In genomic region chr5:77628840-77629552, GRCh38 we compare ENCODE assay signal across 11 cellular contexts. TPM values are rescaled to one million over a fixed set of nuclear protein-coding genes. Genes with fewer than 3 reads are reported as not detected.
A peak's percentile ranks its signal among the peaks of the same experiment; 100 is the strongest.
DNase-seq lines count a peak whose midpoint lies in the region; ATAC-seq and TF ChIP-seq lines count a peak whose summit lies in the region.
"Had no signal": no experiment of that assay in that cellular context is flagged by ENCODE, and none has a peak within 500 bp of the region (broad histone marks: within the 10 kb centered on the region; RNA-seq: fewer than 3 reads in every experiment).

No MANE protein-coding gene starts in this region.

- no peak for TF ChIP-seq POLR2A in transverse colon (IDR thresholded peaks at IDR 0.05)

- H3K4me1 Mint-ChIP-seq in activated T-helper 17 cell treated with anti-CD3 and anti-CD28 coated beads, Interleukin-2, amount 50 U/mL, for 72 hours: peaks cover 25% of the 10 kb centered on the region
- H3K4me1 Mint-ChIP-seq in naive thymus-derived CD4-positive, alpha-beta T cell: peaks cover 16 to 33% (median 25%) of the 10 kb centered on the region in 7 donors

- peaks cover 99% of the 10 kb centered on the region for H3K27me3 ChIP-seq in HUES6 (ENCODE audit: control insufficient read depth, insufficient read depth, low read length)
- peaks cover 15 to 61% of the 10 kb centered on the region in 2 donors for H3K27me3 ChIP-seq in naive thymus-derived CD4-positive, alpha-beta T cell (ENCODE audit: control insufficient read depth in 2 of 2, insufficient read depth in 2 of 2, low read length in 2 of 2)
- peaks cover 100% of the 10 kb centered on the region for H3K27me3 ChIP-seq in transverse colon

- no peaks in the 10 kb centered on the region for H3K9me3 ChIP-seq in HUES6 (ENCODE audit: control insufficient read depth, insufficient read depth, low read depth, low read length)
- H3K9me3 ChIP-seq in naive thymus-derived CD4-positive, alpha-beta T cell (ENCODE audit: control insufficient read depth in 2 of 3, low read length in 3 of 3): peaks cover 0 to 17% (median 0%) of the 10 kb centered on the region in 3 experiments
- H3K9me3 ChIP-seq in transverse colon: no peaks in the 10 kb centered on the region

- DNase-seq in DMS114 treated with DMSO at 0.1 percent for 48 hours (lab: John Stamatoyannopoulos, UW; ENCODE audit: unreplicated experiment): peak; percentile 38
- no peak for DNase-seq in naive thymus-derived CD4-positive, alpha-beta T cell
- no peak for DNase-seq in transverse colon
- DNase-seq in LoVo (ENCODE audit: low spot score): no peak
- no peak for DNase-seq in GOT3 (lab: John Stamatoyannopoulos, UW)
- DNase-seq: effector memory CD4-positive, alpha-beta T cell; HFFc6 had no signal

- in situ Hi-C loops in transverse colon (cut with MboI; ENCODE audit: low pct_ligation_motif_present in 1 of 4, low pct_unique_long_range_greater_than_20kb in 1 of 4, low sequenced_read_pairs in 3 of 4): loop anchor here in 1 of 4 donors (25.0 kb wide), 1 partner anchor 383 kb away; no protein-coding TSS in a partner anchor

- CTCF ChIA-PET in naive thymus-derived CD4-positive, alpha-beta T cell (lab: Charles Lee): no interaction called here

- no peak overlapping the region for H3K27ac Mint-ChIP-seq in activated T-helper 17 cell treated with anti-CD3 and anti-CD28 coated beads, Interleukin-2, amount 50 U/mL, for 72 hours
- H3K27ac Mint-ChIP-seq in naive thymus-derived CD4-positive, alpha-beta T cell: peak overlapping the region in 4 of 9 donors; percentile 47 to 81 (median 61)
- H3K27ac Mint-ChIP-seq: HFFc6 had no signal

- H3K9ac ChIP-seq in HUES6 (ENCODE audit: low read length): no peak overlapping the region

- H3K9me3 Mint-ChIP-seq in activated T-helper 17 cell treated with anti-CD3 and anti-CD28 coated beads, Interleukin-2, amount 50 U/mL, for 72 hours: peaks cover 11% of the 10 kb centered on the region
- peaks cover 0 to 70% (median 25%) of the 10 kb centered on the region in 11 donors for H3K9me3 Mint-ChIP-seq in naive thymus-derived CD4-positive, alpha-beta T cell
- H3K9me3 Mint-ChIP-seq: HFFc6 had no signal

- H3K4me3 ChIP-seq in HUES6 (ENCODE audit: low read depth, low read length) (peak overlapping the region; percentile 69), transverse colon (peak overlapping the region in 1 of 4 donors; percentile 59)
- H3K4me3 ChIP-seq in naive thymus-derived CD4-positive, alpha-beta T cell (ENCODE audit: low read length): no peak overlapping the region

- H3K4me1 ChIP-seq in HUES6 (ENCODE audit: control insufficient read depth, insufficient read depth, low read length) (peaks cover 27% of the 10 kb centered on the region), transverse colon (peaks cover 7 to 29% (median 20%) of the 10 kb centered on the region in 4 donors)
- peaks cover 0 to 8% of the 10 kb centered on the region in 2 donors for H3K4me1 ChIP-seq in naive thymus-derived CD4-positive, alpha-beta T cell (ENCODE audit: control insufficient read depth in 2 of 2, insufficient read depth in 2 of 2, low read length in 2 of 2)

- POLR2A ChIA-PET in naive thymus-derived CD4-positive, alpha-beta T cell (lab: Charles Lee): no interaction called here

- H3K36me3 Mint-ChIP-seq in activated T-helper 17 cell treated with anti-CD3 and anti-CD28 coated beads, Interleukin-2, amount 50 U/mL, for 72 hours (ENCODE audit: low read depth): peaks cover 27% of the 10 kb centered on the region
- peaks cover 3 to 14% (median 6%) of the 10 kb centered on the region in 5 donors for H3K36me3 Mint-ChIP-seq in naive thymus-derived CD4-positive, alpha-beta T cell

- no peak for TF ChIP-seq EP300 in transverse colon (IDR thresholded peaks at IDR 0.05; ENCODE audit: low read depth)

- H3K27me3 Mint-ChIP-seq in activated T-helper 17 cell treated with anti-CD3 and anti-CD28 coated beads, Interleukin-2, amount 50 U/mL, for 72 hours: peaks cover 69% of the 10 kb centered on the region
- peaks cover 75 to 88% (median 83%) of the 10 kb centered on the region in 5 donors for H3K27me3 Mint-ChIP-seq in naive thymus-derived CD4-positive, alpha-beta T cell

- no peak for ATAC-seq in activated T-helper 17 cell treated with anti-CD3 and anti-CD28 coated beads, Interleukin-2, amount 50 U/mL, for 72 hours (replicated peaks)
- ATAC-seq in naive thymus-derived CD4-positive, alpha-beta T cell: no peak
- no peak for ATAC-seq in HG02571 (IDR thresholded peaks at IDR 0.05; ENCODE audit: unreplicated experiment)

- H3K27ac ChIP-seq in HUES6 (ENCODE audit: low read depth, low read length) (no peak overlapping the region), transverse colon (no peak overlapping the region)
- H3K27ac ChIP-seq in naive thymus-derived CD4-positive, alpha-beta T cell (ENCODE audit: low read depth, low read length): no peak overlapping the region

- WGBS in transverse colon (ENCODE audit: low coverage in 1 of 2), 2 donors: 13 to 18% methylated on average over 13 of the region's 13 CpGs

- TF ChIP-seq CTCF in transverse colon (IDR thresholded peaks at IDR 0.05): no peak

- intact Hi-C loops in naive thymus-derived CD4-positive, alpha-beta T cell (cut with micrococcal nuclease): loop anchor here in 1 of 2 donors (5.0 kb wide), 1 partner anchor 148 kb away; the partner anchor contains the start of gene TBCA
- intact Hi-C loops in transverse colon (cut with DNase I; ENCODE audit: low total_unique reads): no loop called here

- peak overlapping the region; percentile 67 for H3K4me3 Mint-ChIP-seq in activated T-helper 17 cell treated with anti-CD3 and anti-CD28 coated beads, Interleukin-2, amount 50 U/mL, for 72 hours
- peak overlapping the region; percentile 63 to 86 (median 82) for H3K4me3 Mint-ChIP-seq in naive thymus-derived CD4-positive, alpha-beta T cell
- H3K4me3 Mint-ChIP-seq: HFFc6 had no signal

- H3K36me3 ChIP-seq in HUES6 (ENCODE audit: control insufficient read depth, insufficient read depth, low read length) (no peaks in the 10 kb centered on the region), transverse colon (no peaks in the 10 kb centered on the region)
- no peaks in the 10 kb centered on the region for H3K36me3 ChIP-seq in naive thymus-derived CD4-positive, alpha-beta T cell (ENCODE audit: control insufficient read depth in 2 of 3, insufficient read depth in 3 of 3, low read length in 3 of 3)

RNA-seq across cellular contexts. Expression of gene OTP, which starts 9.5 kb away (rescaled TPM):
- not detected for total RNA-seq in activated T-helper 17 cell treated with anti-CD3 and anti-CD28 coated beads, Interleukin-2, amount 50 U/mL, for 72 hours
- total RNA-seq in naive thymus-derived CD4-positive, alpha-beta T cell: not detected
- polyA plus RNA-seq in naive thymus-derived CD4-positive, alpha-beta T cell: not detected
- total RNA-seq in transverse colon: not detected
- total RNA-seq: HFFc6, lower leg skin had no signal
